1 cellular context compared by ENCODE assay signal in the genomic region with DNA sequence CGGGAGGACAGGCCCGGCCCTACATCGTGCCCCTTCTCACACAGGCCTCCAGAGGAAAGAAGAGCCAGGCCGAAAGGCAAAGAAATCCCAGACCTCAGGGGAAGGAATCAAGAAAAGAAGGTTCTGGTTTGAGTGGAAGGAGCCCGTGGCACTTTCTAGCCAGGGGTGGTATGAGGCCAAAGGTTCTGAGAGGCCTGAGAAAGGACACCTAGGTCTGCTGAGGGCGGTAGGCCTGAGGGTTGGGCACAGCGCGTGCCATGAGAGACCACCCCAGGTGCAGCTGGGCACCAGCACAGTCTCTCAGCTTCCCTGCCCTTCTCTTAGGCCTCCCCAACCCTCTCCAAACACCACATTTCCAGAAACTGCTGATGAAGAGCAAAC.
TF ChIP-seq lines count a peak whose summit lies in the region.

No MANE protein-coding gene starts in this region.

TF ChIP-seq in liver, 16 proteins besides CTCF, POLR2A, EP300 and RAD21 (continued from another document):
- TF ChIP-seq HNF4G (IDR thresholded peaks at IDR 0.05) (no peak), RXRA (IDR thresholded peaks at IDR 0.05) (no peak), YY1 (IDR thresholded peaks at IDR 0.05) (no peak)
